22 cellular contexts compared by ENCODE assay signal in the genomic region with DNA sequence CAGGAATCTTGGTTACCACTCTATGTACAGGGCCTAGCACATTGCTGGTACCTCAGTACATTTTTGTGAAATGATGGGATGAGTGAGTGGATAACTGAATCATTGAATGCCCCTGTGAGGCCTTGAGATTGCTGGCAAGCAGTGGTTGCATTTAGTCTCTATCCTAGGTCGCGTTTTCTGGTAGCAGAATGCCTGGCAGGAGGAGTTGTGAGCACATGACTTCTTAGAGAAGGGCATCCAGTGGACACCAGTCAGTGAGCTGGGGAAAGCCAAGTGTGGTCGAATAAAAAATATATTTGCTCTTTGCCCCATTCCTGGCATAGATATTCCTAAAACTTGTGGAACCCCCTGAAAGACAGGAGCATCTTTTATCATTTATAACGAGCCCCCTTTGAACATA.
DNase-seq lines count a peak whose midpoint lies in the region.
"Had no signal": no experiment of that assay in that cellular context is flagged by ENCODE, and none has a peak within 500 bp of the region (broad histone marks: within the 10 kb centered on the region; RNA-seq: fewer than 3 reads in every experiment).

No MANE protein-coding gene starts in this region.

- H3K4me1 ChIP-seq in BLaER1 = peaks cover 85% of the 10 kb centered on the region
- peaks cover 9 to 92% (median 73%) of the 10 kb centered on the region in 10 experiments for H3K4me1 ChIP-seq in BLaER1 treated with 17β-estradiol and CSF1 and Interleukin-3, amounts not matched to agents 10 nM and 100 nM

- no peaks in the 10 kb centered on the region for H4K20me1 ChIP-seq in BLaER1
- no peaks in the 10 kb centered on the region for H4K20me1 ChIP-seq in BLaER1 treated with 17β-estradiol and CSF1 and Interleukin-3, amounts not matched to agents 10 nM and 100 nM

- no peak overlapping the region for H3K27ac ChIP-seq in BLaER1
- no peak overlapping the region for H3K27ac ChIP-seq in BLaER1 treated with 17β-estradiol and CSF1 and Interleukin-3, amounts not matched to agents 10 nM and 100 nM

- H3K36me3 ChIP-seq in BLaER1 = no peaks in the 10 kb centered on the region
- no peaks in the 10 kb centered on the region for H3K36me3 ChIP-seq in BLaER1 treated with 17β-estradiol and CSF1 and Interleukin-3, amounts not matched to agents 10 nM and 100 nM
- H3K36me3 ChIP-seq: BE2C had no signal

- H3K4me3 ChIP-seq in BLaER1 = no peak overlapping the region
- no peak overlapping the region for H3K4me3 ChIP-seq in BLaER1 treated with 17β-estradiol and CSF1 and Interleukin-3, amounts not matched to agents 10 nM and 100 nM
- H3K4me3 ChIP-seq: GM12878 had no signal

- no peak overlapping the region for H3K9ac ChIP-seq in BLaER1
- no peak overlapping the region for H3K9ac ChIP-seq in BLaER1 treated with 17β-estradiol and CSF1 and Interleukin-3, amounts not matched to agents 10 nM and 100 nM

- H3K9me3 ChIP-seq in BLaER1 = peaks cover 2% of the 10 kb centered on the region; the same call in 1 of the 2 replicates
- H3K9me3 ChIP-seq in BLaER1 treated with 17β-estradiol and CSF1 and Interleukin-3, amounts not matched to agents 10 nM and 100 nM (replicated peaks in 1 of 11) = peaks cover 0 to 6% (median 2%) of the 10 kb centered on the region in 11 experiments; a peak in 11 of 22 replicates
- H3K9me3 ChIP-seq: BE2C had no signal

- in situ Hi-C loops in G401 (cut with HindIII; ENCODE audit: low sequenced_read_pairs) = no loop called here

- DNase-seq in ecto neural progenitor cell (ENCODE audit: low spot score) (peak; percentile 4), T1000 (lab: John Stamatoyannopoulos, UW) (no peak), G401 (ENCODE audit: low spot score) (no peak)
- DNase-seq in activated T-cell treated with anti-CD3 and anti-CD28 coated beads, Interleukin-2, amount 50 U/mL, for 48 hours = no peak
- DNase-seq: 8988T; ACHN; BE2C; C1 segment of cervical spinal cord; CD4-positive, alpha-beta memory T cell; CD4-positive, CD25-positive, alpha-beta regulatory T cell; CD8-positive, alpha-beta memory T cell; COR-L47; DMS 273 treated with DMSO at 0.1 percent for 48 hours; DMS153; DMS53; DMS79; DND-41; EL; GF-D8 had no signal

- no peaks in the 10 kb centered on the region for H3K27me3 ChIP-seq in BLaER1
- no peaks in the 10 kb centered on the region for H3K27me3 ChIP-seq in BLaER1 treated with 17β-estradiol and CSF1 and Interleukin-3, amounts not matched to agents 10 nM and 100 nM
- H3K27me3 ChIP-seq: BE2C had no signal

- peak overlapping the region; percentile 74 for H3K4me2 ChIP-seq in BLaER1
- H3K4me2 ChIP-seq in BLaER1 treated with 17β-estradiol and CSF1 and Interleukin-3, amounts not matched to agents 10 nM and 100 nM = peak overlapping the region in 8 of 11 experiments; percentile 68 to 96 (median 81); a peak in 16 of 22 replicates
